ENCODE assay signal across 10 cellular contexts in the genomic region with DNA sequence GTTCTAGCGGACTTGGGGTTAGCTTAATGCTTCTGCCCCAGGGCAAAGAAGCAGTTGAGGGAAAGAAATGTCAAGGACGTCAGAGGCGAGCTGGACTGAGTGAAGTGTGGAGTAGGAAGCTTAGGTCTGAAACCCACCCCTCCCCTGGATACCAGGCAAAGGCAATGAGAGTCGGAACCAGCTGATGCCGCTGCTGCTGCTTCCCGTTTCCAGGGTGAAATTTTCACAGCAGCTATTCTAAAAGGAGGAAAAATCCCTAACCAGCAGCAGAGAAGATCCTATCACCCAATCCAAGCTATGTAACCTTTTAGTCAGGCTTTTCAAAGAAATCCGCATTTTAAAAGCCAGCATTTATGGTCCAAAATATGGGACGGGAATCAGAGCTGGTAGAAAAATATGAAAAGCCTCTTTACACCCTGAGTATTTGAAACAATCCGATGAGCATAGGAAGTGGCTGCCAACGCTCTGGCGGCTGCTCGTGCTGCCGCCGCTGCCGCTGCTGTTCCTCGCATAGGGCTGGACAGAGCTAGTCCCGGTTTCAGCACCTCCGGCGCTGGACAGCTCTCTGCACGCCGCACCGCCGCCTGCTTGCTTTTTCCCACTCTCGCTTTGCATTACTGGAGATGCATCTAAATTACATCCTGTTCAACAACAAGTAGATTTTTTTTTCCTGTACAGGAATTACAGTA.
DNase-seq lines count a peak whose midpoint lies in the region; ATAC-seq and TF ChIP-seq lines count a peak whose summit lies in the region.
"Had no signal": no experiment of that assay in that cellular context is flagged by ENCODE, and none has a peak within 500 bp of the region (broad histone marks: within the 10 kb centered on the region; RNA-seq: fewer than 3 reads in every experiment).

No MANE protein-coding gene starts in this region.

- ATAC-seq in HG03025 (IDR thresholded peaks at IDR 0.05; ENCODE audit: low FRiP score, unreplicated experiment) (peak; percentile 93), foreskin keratinocyte (peak; percentile 94)

- no peak for TF ChIP-seq CTCF in foreskin keratinocyte (conservative IDR thresholded peaks at IDR 0.05)

- H3K4me1 Mint-ChIP-seq in activated T-cell treated with anti-CD3 and anti-CD28 coated beads, Interleukin-2, amount 50 U/mL, for 24 hours (ENCODE audit: low read depth) = no peaks in the 10 kb centered on the region

- peaks cover 10% of the 10 kb centered on the region for H3K9me3 Mint-ChIP-seq in activated T-cell treated with anti-CD3 and anti-CD28 coated beads, Interleukin-2, amount 50 U/mL, for 24 hours
- H3K9me3 Mint-ChIP-seq: dendritic cell treated with granulocyte-macrophage colony-stimulating factor and Interleukin-4, amounts not matched to agents 40 ng/mL and 50 ng/mL, for 4 days had no signal

- no peaks in the 10 kb centered on the region for H3K4me1 ChIP-seq in foreskin keratinocyte

- H3K27ac Mint-ChIP-seq in activated T-cell treated with anti-CD3 and anti-CD28 coated beads, Interleukin-2, amount 50 U/mL, for 24 hours = no peak overlapping the region
- H3K27ac Mint-ChIP-seq: CD4-positive, alpha-beta T cell; dendritic cell treated with granulocyte-macrophage colony-stimulating factor and Interleukin-4, amounts not matched to agents 40 ng/mL and 50 ng/mL, for 4 days had no signal

- no peaks in the 10 kb centered on the region for H3K27me3 ChIP-seq in foreskin keratinocyte

- no peak overlapping the region for H3K27ac ChIP-seq in foreskin keratinocyte

- peak; percentile 38 for DNase-seq in activated naive CD4-positive, alpha-beta T cell treated with Interleukin-2 at 50 U/mL for 16 hours
- no peak for DNase-seq in activated naive CD4-positive, alpha-beta T cell (lab: John Stamatoyannopoulos, UW)
- DNase-seq in NCI-H524 treated with DMSO at 0.1 percent for 48 hours (lab: John Stamatoyannopoulos, UW) (peak; percentile 18), foreskin keratinocyte (peak; percentile 23 to 49), nucleus accumbens (lab: John Stamatoyannopoulos, UW) (peak in 53 of 56 donors; percentile 3 to 86 (median 60)), AML-193 (lab: John Stamatoyannopoulos, UW) (no peak)
- DNase-seq in activated T-cell treated with anti-CD3 and anti-CD28 coated beads, Interleukin-2, amount 50 U/mL, for 24 hours = peak; percentile 44

- no peak overlapping the region for H3K4me3 Mint-ChIP-seq in activated T-cell treated with anti-CD3 and anti-CD28 coated beads, Interleukin-2, amount 50 U/mL, for 24 hours
- H3K4me3 Mint-ChIP-seq: CD4-positive, alpha-beta T cell; dendritic cell treated with granulocyte-macrophage colony-stimulating factor and Interleukin-4, amounts not matched to agents 40 ng/mL and 50 ng/mL, for 4 days had no signal

- peaks cover 7% of the 10 kb centered on the region for H3K27me3 Mint-ChIP-seq in activated T-cell treated with anti-CD3 and anti-CD28 coated beads, Interleukin-2, amount 50 U/mL, for 24 hours
- H3K27me3 Mint-ChIP-seq: CD4-positive, alpha-beta T cell had no signal

- H3K36me3 Mint-ChIP-seq in activated T-cell treated with anti-CD3 and anti-CD28 coated beads, Interleukin-2, amount 50 U/mL, for 24 hours (ENCODE audit: low read depth) = no peaks in the 10 kb centered on the region

Comparison
In these comparisons a context has a peak if more than half of its experiments do, and no peak if none do; other contexts are left out.
1. DNase-seq: peak in activated naive CD4-positive, alpha-beta T cell treated with Interleukin-2 at 50 U/mL for 16 hours (single experiment), NCI-H524 treated with DMSO at 0.1 percent for 48 hours (single experiment), activated T-cell treated with anti-CD3 and anti-CD28 coated beads, Interleukin-2, amount 50 U/mL, for 24 hours (single experiment), foreskin keratinocyte (2 of 2) and nucleus accumbens (53 of 56); none in activated naive CD4-positive, alpha-beta T cell (0 of 4) and AML-193 (0 of 2).